Comparison of ENCODE assay signal across 19 cellular contexts in genomic region chr5:139401546-139401945, GRCh38. TPM values are rescaled to one million over a fixed set of nuclear protein-coding genes. Genes with fewer than 3 reads are reported as not detected.
DNase-seq lines count a peak whose midpoint lies in the region; ATAC-seq, FAIRE-seq and TF ChIP-seq lines count a peak whose summit lies in the region.
"Had no signal": no experiment of that assay in that cellular context is flagged by ENCODE, and none has a peak within 500 bp of the region (broad histone marks: within the 10 kb centered on the region; RNA-seq: fewer than 3 reads in every experiment).

No MANE protein-coding gene starts in this region.

- no peak overlapping the region for H3K4me2 ChIP-seq in Karpas-422 (ENCODE audit: low read depth, low read length, poor library complexity, severe bottlenecking)
- H3K4me2 ChIP-seq: A549 had no signal

- H3K79me2 ChIP-seq in Karpas-422 (ENCODE audit: low read length) = no peaks in the 10 kb centered on the region

- no peak overlapping the region for H2AFZ ChIP-seq in Karpas-422 (ENCODE audit: low read length)
- H2AFZ ChIP-seq: GM23248 had no signal

- ATAC-seq in CD4-positive, alpha-beta T cell (ENCODE audit: poor library complexity) = no peak
- ATAC-seq in stimulated activated effector memory CD8-positive, alpha-beta T cell treated with anti-CD3 and anti-CD28 coated beads, Interleukin-12 subunit alpha, Interleukin-12 subunit beta, amount 100 ng/mL, for 72 hours = no peak
- ATAC-seq: A549, HCT116 had no signal

- H3K27ac ChIP-seq in CD4-positive, alpha-beta T cell (ENCODE audit: low read depth, low read length) = no peak overlapping the region
- peak overlapping the region; percentile 95; the same call in 1 of the 2 replicates for H3K27ac ChIP-seq in RWPE1
- H3K27ac ChIP-seq in kidney (ENCODE audit: low read depth in 2 of 2, low read length in 2 of 2) = no peak overlapping the region
- H3K27ac ChIP-seq in Karpas-422 (ENCODE audit: low read length) = no peak overlapping the region
- no peak overlapping the region for H3K27ac ChIP-seq in breast epithelium
- H3K27ac ChIP-seq: A549, GM23248 had no signal

- H3K4me1 Mint-ChIP-seq in CD4-positive, alpha-beta T cell (ENCODE audit: low read depth) = peaks cover 25% of the 10 kb centered on the region
- H3K4me1 Mint-ChIP-seq in stimulated activated effector memory CD8-positive, alpha-beta T cell treated with anti-CD3 and anti-CD28 coated beads, Interleukin-12 subunit alpha, Interleukin-12 subunit beta, amount 100 ng/mL, for 72 hours = peaks cover 52% of the 10 kb centered on the region

- POLR2A ChIA-PET in CD4-positive, alpha-beta T cell (lab: Charles Lee) = no interaction called here
- POLR2A ChIA-PET in RWPE1 (lab: Yijun Ruan, JAX; ENCODE audit: low non-redundant PET) = interaction anchor here (0.7 to 0.8 kb wide), 2 partner anchors 33 to 579 kb away, joined by 3 read pairs; no protein-coding TSS in a partner anchor

- no peaks in the 10 kb centered on the region for H4K20me1 ChIP-seq in Karpas-422 (ENCODE audit: insufficient read depth, low read depth, low read length)

- H3K27me3 Mint-ChIP-seq in CD4-positive, alpha-beta T cell = no peaks in the 10 kb centered on the region
- H3K27me3 Mint-ChIP-seq: CD8-positive, alpha-beta memory T cell had no signal

- H3K4me3 ChIP-seq in kidney (ENCODE audit: low read length in 2 of 2) = no peak overlapping the region
- H3K4me3 ChIP-seq in Karpas-422 (ENCODE audit: low read length) = no peak overlapping the region
- no peak overlapping the region for H3K4me3 ChIP-seq in breast epithelium
- H3K4me3 ChIP-seq: A549, GM23248 had no signal

- H3K4me1 ChIP-seq in kidney (ENCODE audit: control insufficient read depth in 1 of 2, insufficient read depth in 1 of 2, low read depth in 1 of 2, low read length in 2 of 2) (peaks cover 11 to 16% of the 10 kb centered on the region in 2 donors), Karpas-422 (ENCODE audit: low read length) (peaks cover 19% of the 10 kb centered on the region), breast epithelium (no peaks in the 10 kb centered on the region)

- H3K36me3 ChIP-seq in kidney (ENCODE audit: control insufficient read depth in 1 of 2, insufficient read depth in 2 of 2, low read length in 2 of 2) (no peaks in the 10 kb centered on the region), Karpas-422 (ENCODE audit: insufficient read depth, low read length) (no peaks in the 10 kb centered on the region), breast epithelium (no peaks in the 10 kb centered on the region)

- H3K9me2 ChIP-seq in Karpas-422 (replicated peaks; ENCODE audit: insufficient read depth, low read length) = no peaks in the 10 kb centered on the region

- H3K27ac Mint-ChIP-seq in CD4-positive, alpha-beta T cell = peak overlapping the region; percentile 20
- H3K27ac Mint-ChIP-seq in stimulated activated effector memory CD8-positive, alpha-beta T cell treated with anti-CD3 and anti-CD28 coated beads, Interleukin-12 subunit alpha, Interleukin-12 subunit beta, amount 100 ng/mL, for 72 hours = peak overlapping the region; percentile 45

- CTCF ChIA-PET in CD4-positive, alpha-beta T cell (lab: Charles Lee) = interaction anchor here (2.7 kb wide), 1 partner anchor 9 kb away, joined by 14 read pairs; no protein-coding TSS in a partner anchor
- CTCF ChIA-PET in RWPE1 (lab: Yijun Ruan, JAX) = interaction anchor here (1.0 kb wide), 1 partner anchor 72 kb away, joined by 3 read pairs; no protein-coding TSS in a partner anchor

- no peak for FAIRE-seq in kidney (lab: Jason Lieb, UNC)
- FAIRE-seq: A549, H54 had no signal

- no peak for TF ChIP-seq POLR2A in breast epithelium (IDR thresholded peaks at IDR 0.05)

- no peaks in the 10 kb centered on the region for H3K9me3 ChIP-seq in CD4-positive, alpha-beta T cell (ENCODE audit: control insufficient read depth, low read length)
- H3K9me3 ChIP-seq in kidney (ENCODE audit: control insufficient read depth in 1 of 2, low read length in 2 of 2) = no peaks in the 10 kb centered on the region
- no peaks in the 10 kb centered on the region for H3K9me3 ChIP-seq in Karpas-422 (ENCODE audit: low read length)
- no peaks in the 10 kb centered on the region for H3K9me3 ChIP-seq in breast epithelium
- H3K9me3 ChIP-seq: A549, Caco-2 had no signal

- intact Hi-C loops in CD4-positive, alpha-beta T cell (cut with DNase I, micrococcal nuclease) = loop anchor here in 1 of 2 experiments (5.0 to 10.0 kb wide), 7 partner anchors 161 to 1067 kb away; partner anchors contain the start of genes CDC25C, CYSTM1, EGR1 and FAM53C
- intact Hi-C loops in kidney (cut with DNase I) (no loop called here), breast epithelium (cut with DNase I; ENCODE audit: low total_unique reads) (no loop called here)

- no peak for DNase-seq in CD4-positive, alpha-beta T cell
- DNase-seq in RWPE1 (ENCODE audit: low spot score) (no peak), kidney (peak; percentile 48), Karpas-422 (no peak), breast epithelium (ENCODE audit: low spot score in 2 of 2) (no peak)
- DNase-seq in stimulated activated effector memory CD8-positive, alpha-beta T cell treated with anti-CD3 and anti-CD28 coated beads, Interleukin-12 subunit alpha, Interleukin-12 subunit beta, amount 100 ng/mL, for 72 hours (ENCODE audit: low spot score in 2 of 2) = no peak
- no peak for DNase-seq in stimulated activated CD4-positive, alpha-beta T cell treated with anti-CD3 and anti-CD28 coated beads, Interleukin-2, amount 100 ng/mL, for 48 hours
- DNase-seq: Caco-2; CD8-positive, alpha-beta memory T cell; DND-41; GDM1; GM23248; IMR-90 had no signal

- no peaks in the 10 kb centered on the region for H3K27me3 ChIP-seq in CD4-positive, alpha-beta T cell (ENCODE audit: control insufficient read depth, insufficient read depth, low read length)
- H3K27me3 ChIP-seq in Karpas-422 (ENCODE audit: low read length) = no peaks in the 10 kb centered on the region
- H3K27me3 ChIP-seq in breast epithelium = no peaks in the 10 kb centered on the region

- no peak for TF ChIP-seq CTCF in CD4-positive, alpha-beta T cell (IDR thresholded peaks at IDR 0.05)
- TF ChIP-seq CTCF in RWPE1 (conservative IDR thresholded peaks at IDR 0.05; ENCODE audit: low read depth) = no peak
- TF ChIP-seq CTCF in kidney (IDR thresholded peaks at IDR 0.05; ENCODE audit: borderline replicate concordance, extremely low read depth, insufficient read depth) = no peak
- TF ChIP-seq CTCF in breast epithelium (IDR thresholded peaks at IDR 0.05) = no peak

- no peak overlapping the region for H3K4me3 Mint-ChIP-seq in CD4-positive, alpha-beta T cell
- no peak overlapping the region for H3K4me3 Mint-ChIP-seq in stimulated activated effector memory CD8-positive, alpha-beta T cell treated with anti-CD3 and anti-CD28 coated beads, Interleukin-12 subunit alpha, Interleukin-12 subunit beta, amount 100 ng/mL, for 72 hours
- H3K4me3 Mint-ChIP-seq: CD14-positive monocyte had no signal

- H3K9me3 Mint-ChIP-seq in CD4-positive, alpha-beta T cell = no peaks in the 10 kb centered on the region
- no peaks in the 10 kb centered on the region for H3K9me3 Mint-ChIP-seq in stimulated activated effector memory CD8-positive, alpha-beta T cell treated with anti-CD3 and anti-CD28 coated beads, Interleukin-12 subunit alpha, Interleukin-12 subunit beta, amount 100 ng/mL, for 72 hours
- H3K9me3 Mint-ChIP-seq: CD8-positive, alpha-beta memory T cell had no signal

- peaks cover 5% of the 10 kb centered on the region for H3K36me3 Mint-ChIP-seq in CD4-positive, alpha-beta T cell (ENCODE audit: low read depth)
- H3K36me3 Mint-ChIP-seq in stimulated activated effector memory CD8-positive, alpha-beta T cell treated with anti-CD3 and anti-CD28 coated beads, Interleukin-12 subunit alpha, Interleukin-12 subunit beta, amount 100 ng/mL, for 72 hours = peaks cover 34% of the 10 kb centered on the region
- H3K36me3 Mint-ChIP-seq: CD14-positive monocyte had no signal

- H3K9ac ChIP-seq in kidney (ENCODE audit: low read length in 2 of 2) (no peak overlapping the region), Karpas-422 (ENCODE audit: low read length) (no peak overlapping the region)
- H3K9ac ChIP-seq: GM23248 had no signal

RNA-seq across cellular contexts. Expression of gene SPATA24, which starts 2.3 kb away (rescaled TPM):
- total RNA-seq in CD4-positive, alpha-beta T cell = 1 to 10 TPM; 3.0 to 3.9 TPM
- total RNA-seq in kidney (6.8 TPM), breast epithelium (1 to 10 TPM in 2 of 3 donors, under 1 TPM in 1; 0.98 to 2.4 (median 2.2) TPM)
- polyA plus RNA-seq in kidney (ENCODE audit: insufficient read depth, low read depth, low replicate concordance) = 21.6 TPM
- 4.6 and 7.7 TPM in 2 replicates for total RNA-seq in Karpas-422 (2014; rRNA removed; shearing (Covaris generic); ENCODE audit: low replicate concordance)

RNA-seq across cellular contexts. Expression of gene PROB1, which starts 6.6 kb away (rescaled TPM):
- under 1 TPM; 0.25 to 0.41 TPM for total RNA-seq in CD4-positive, alpha-beta T cell
- total RNA-seq in kidney (3.8 TPM), breast epithelium (1 to 10 TPM in 1 of 3 donors, under 1 TPM in 2; 0.32 to 1.3 (median 0.73) TPM)
- polyA plus RNA-seq in kidney (ENCODE audit: insufficient read depth, low read depth, low replicate concordance) = 1.5 TPM
- 0.78 and 2.3 TPM in 2 replicates for total RNA-seq in Karpas-422 (2014; rRNA removed; shearing (Covaris generic); ENCODE audit: low replicate concordance)

RNA-seq across cellular contexts. Expression of gene MZB1, which starts 11.8 kb away (rescaled TPM):
- under 1 TPM; 0.42 to 0.63 TPM for total RNA-seq in CD4-positive, alpha-beta T cell
- 49.6 TPM for total RNA-seq in kidney
- 1.2 TPM for polyA plus RNA-seq in kidney (ENCODE audit: insufficient read depth, low read depth, low replicate concordance)
- total RNA-seq in Karpas-422 (2014; rRNA removed; shearing (Covaris generic); ENCODE audit: low replicate concordance) = 28.8 and 31.0 TPM in 2 replicates
- total RNA-seq in breast epithelium = 10 to 100 TPM in 1 of 3 donors, 1 to 10 TPM in 1, not detected in 1; 8.6 to 35.4 TPM
- total RNA-seq: Caco-2, GM23248, IMR-90 had no signal
- polyA plus RNA-seq: AG04450, BJ, GM23248, IMR-90 had no signal

RNA-seq across cellular contexts. Expression of gene SLC23A1, which starts 18.4 kb away (rescaled TPM):
- total RNA-seq in CD4-positive, alpha-beta T cell = not detected
- 3.5 TPM for total RNA-seq in kidney
- polyA plus RNA-seq in kidney (ENCODE audit: insufficient read depth, low read depth, low replicate concordance) = 31.9 TPM
- not detected in 2 replicates for total RNA-seq in Karpas-422 (2014; rRNA removed; shearing (Covaris generic); ENCODE audit: low replicate concordance)
- total RNA-seq in breast epithelium = 1 to 10 TPM in 1 of 3 donors, under 1 TPM in 1, not detected in 1; 0.33 to 1.0 TPM
- total RNA-seq: GM23248, IMR-90 had no signal
- polyA plus RNA-seq: AG04450; BJ; CD14-positive monocyte; CD8-positive, alpha-beta memory T cell; IMR-90 had no signal

RNA-seq across cellular contexts. Expression of gene DNAJC18, which starts 37.8 kb away (rescaled TPM):
- 1 to 10 TPM; 7.5 to 8.7 TPM for total RNA-seq in CD4-positive, alpha-beta T cell
- total RNA-seq in kidney (13.7 TPM), breast epithelium (1 to 10 TPM; 5.4 to 9.5 (median 7.6) TPM)
- 3.9 TPM for polyA plus RNA-seq in kidney (ENCODE audit: insufficient read depth, low read depth, low replicate concordance)
- total RNA-seq in Karpas-422 (2014; rRNA removed; shearing (Covaris generic); ENCODE audit: low replicate concordance) = 6.0 and 9.0 TPM in 2 replicates
